ENCODE assay signal across 23 cellular contexts in the genomic region with DNA sequence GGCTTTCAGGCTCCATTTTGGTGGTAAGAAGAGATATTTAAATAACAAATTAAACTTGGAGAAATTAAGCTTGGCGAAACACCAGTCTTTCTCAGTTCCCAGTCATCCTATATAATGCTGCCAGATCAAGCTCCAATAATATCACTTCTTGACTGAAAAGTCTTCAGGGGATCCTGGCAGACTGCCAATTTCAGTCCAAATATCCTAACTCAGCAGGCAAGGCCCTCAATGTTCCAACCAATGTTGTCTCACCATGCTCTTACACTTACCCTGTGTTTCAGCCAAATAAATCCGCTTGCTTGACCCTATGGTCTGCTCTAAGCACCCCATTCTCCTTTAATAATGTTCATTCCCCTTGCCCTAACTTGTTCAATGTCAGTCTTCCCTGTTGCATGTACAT. TPM values are rescaled to one million over a fixed set of nuclear protein-coding genes. Genes with fewer than 3 reads are reported as not detected.
DNase-seq lines count a peak whose midpoint lies in the region; ATAC-seq and TF ChIP-seq lines count a peak whose summit lies in the region.
"Had no signal": no experiment of that assay in that cellular context is flagged by ENCODE, and none has a peak within 500 bp of the region (broad histone marks: within the 10 kb centered on the region; RNA-seq: fewer than 3 reads in every experiment).

No MANE protein-coding gene starts in this region.

- no peak for DNase-seq in left ventricle myocardium inferior
- DNase-seq in Right ventricle myocardium superior, result no peak
- peak; percentile 12 for DNase-seq in NCI-H345 treated with DMSO at 0.1 percent for 48 hours (lab: John Stamatoyannopoulos, UW; ENCODE audit: unreplicated experiment)
- DNase-seq in gastrocnemius medialis, result no peak
- DNase-seq: activated naive CD4-positive, alpha-beta T cell treated with anti-CD3 and anti-CD28 coated beads, Interleukin-2, amount 50 U/mL, for 16 hours; activated T-cell treated with anti-CD3 and anti-CD28 coated beads, Interleukin-2, amount 50 U/mL, for 72 hours; anterior cingulate cortex; effector memory CD8-positive, alpha-beta T cell; KBM-7; left colon; mucosa of descending colon; spleen; stimulated activated CD4-positive, alpha-beta T cell treated with anti-CD3 and anti-CD28 coated beads, Interleukin-4, amount 100 ng/mL, for 4 hours; stimulated activated naive CD8-positive, alpha-beta T cell treated with anti-CD3 and anti-CD28 coated beads, Interleukin-15, amount 100 ng/mL, for 72 hours; transverse colon had no signal

- TF ChIP-seq CTCF in left ventricle myocardium inferior (IDR thresholded peaks at IDR 0.05; ENCODE audit: borderline replicate concordance) (no peak), brain (conservative IDR thresholded peaks at IDR 0.05) (no peak), gastrocnemius medialis (IDR thresholded peaks at IDR 0.05 in 4 of 5, conservative IDR thresholded peaks at IDR 0.05 in 1 of 5) (no peak)

- H3K4me1 ChIP-seq in left ventricle myocardium inferior (peaks cover 55% of the 10 kb centered on the region), gastrocnemius medialis (peaks cover 32 to 35% of the 10 kb centered on the region in 2 donors)
- H3K4me1 ChIP-seq: neural progenitor cell had no signal

- H3K27ac ChIP-seq in left ventricle myocardium inferior (replicated peaks) (peak overlapping the region; percentile 92), gastrocnemius medialis (peak overlapping the region; percentile 83 to 90 (median 85))
- H3K27ac ChIP-seq: esophagus muscularis mucosa, neural progenitor cell, spleen, transverse colon had no signal

- ATAC-seq in Right ventricle myocardium superior (ENCODE audit: poor library complexity) (no peak), gastrocnemius medialis (no peak), HG02970 (IDR thresholded peaks at IDR 0.05; ENCODE audit: low FRiP score, unreplicated experiment) (no peak), HG02884 (IDR thresholded peaks at IDR 0.05; ENCODE audit: unreplicated experiment) (no peak), HG03378 (IDR thresholded peaks at IDR 0.05; ENCODE audit: unreplicated experiment) (no peak)
- ATAC-seq: activated CD4-positive, CD25-positive, alpha-beta regulatory T cell treated with anti-CD3 and anti-CD28 coated beads, Interleukin-2, amount 50 U/mL, for 24 hours; activated T-cell treated with anti-CD3 and anti-CD28 coated beads, Interleukin-2, amount 50 U/mL, for 72 hours; effector memory CD8-positive, alpha-beta T cell; left colon; mucosa of descending colon; stimulated activated naive CD8-positive, alpha-beta T cell treated with anti-CD3 and anti-CD28 coated beads, Interleukin-15, amount 100 ng/mL, for 72 hours had no signal

- H3K4me3 Mint-ChIP-seq in brain, result peak overlapping the region in 2 of 5 experiments; percentile 21 to 63
- H3K4me3 Mint-ChIP-seq: activated T-cell treated with anti-CD3 and anti-CD28 coated beads, Interleukin-2, amount 50 U/mL, for 72 hours; effector memory CD8-positive, alpha-beta T cell; neural progenitor cell; stimulated activated naive CD8-positive, alpha-beta T cell treated with anti-CD3 and anti-CD28 coated beads, Interleukin-15, amount 100 ng/mL, for 72 hours had no signal

- no peak for TF ChIP-seq POLR2A in gastrocnemius medialis (IDR thresholded peaks at IDR 0.05)

- no peaks in the 10 kb centered on the region for H3K36me3 ChIP-seq in left ventricle myocardium inferior
- H3K36me3 ChIP-seq in gastrocnemius medialis, result no peaks in the 10 kb centered on the region
- H3K36me3 ChIP-seq: esophagus muscularis mucosa, neural progenitor cell, spleen, transverse colon had no signal

- H3K4me3 ChIP-seq in left ventricle myocardium inferior (no peak overlapping the region), gastrocnemius medialis (no peak overlapping the region)
- H3K4me3 ChIP-seq: esophagus muscularis mucosa, mucosa of descending colon, neural progenitor cell, spleen, transverse colon had no signal

- peaks cover 15% of the 10 kb centered on the region for H3K36me3 Mint-ChIP-seq in brain
- H3K36me3 Mint-ChIP-seq: CD14-positive monocyte had no signal

- H3K27me3 ChIP-seq in left ventricle myocardium inferior (ENCODE audit: low read depth) (no peaks in the 10 kb centered on the region), gastrocnemius medialis (no peaks in the 10 kb centered on the region)
- H3K27me3 ChIP-seq: esophagus muscularis mucosa, neural progenitor cell, spleen, transverse colon had no signal

- H3K27me3 Mint-ChIP-seq in brain, result peaks cover 8% of the 10 kb centered on the region

- intact Hi-C loops in left ventricle myocardium inferior (cut with micrococcal nuclease), result no loop called here
- intact Hi-C loops in Right ventricle myocardium superior (cut with DNase I), result no loop called here
- intact Hi-C loops in gastrocnemius medialis (cut with DNase I; ENCODE audit: low total_unique reads), result no loop called here

- no peaks in the 10 kb centered on the region for H3K9me3 ChIP-seq in left ventricle myocardium inferior (replicated peaks)
- H3K9me3 ChIP-seq in gastrocnemius medialis, result no peaks in the 10 kb centered on the region
- H3K9me3 ChIP-seq: esophagus muscularis mucosa, mucosa of descending colon, spleen, transverse colon had no signal

- H3K4me1 Mint-ChIP-seq in brain, result peaks cover 43% of the 10 kb centered on the region
- H3K4me1 Mint-ChIP-seq: CD14-positive monocyte, neural progenitor cell had no signal

- in situ Hi-C loops in gastrocnemius medialis (cut with MboI; ENCODE audit: low sequenced_read_pairs in 4 of 4), result loop anchor here (10.0 to 25.0 kb wide), 3 partner anchors 258 to 571 kb away; partner anchors contain the start of gene CCN1 (in 1 of the 4)

- H3K27ac Mint-ChIP-seq in brain, result peak overlapping the region in 4 of 5 experiments; percentile 27 to 46 (median 36)
- H3K27ac Mint-ChIP-seq: activated T-cell treated with anti-CD3 and anti-CD28 coated beads, Interleukin-2, amount 50 U/mL, for 72 hours; effector memory CD8-positive, alpha-beta T cell; neural progenitor cell; stimulated activated naive CD8-positive, alpha-beta T cell treated with anti-CD3 and anti-CD28 coated beads, Interleukin-15, amount 100 ng/mL, for 72 hours had no signal

- no peaks in the 10 kb centered on the region for H3K9me3 Mint-ChIP-seq in brain
- H3K9me3 Mint-ChIP-seq: activated T-cell treated with anti-CD3 and anti-CD28 coated beads, Interleukin-2, amount 50 U/mL, for 72 hours; CD14-positive monocyte; effector memory CD8-positive, alpha-beta T cell; neural progenitor cell; stimulated activated naive CD8-positive, alpha-beta T cell treated with anti-CD3 and anti-CD28 coated beads, Interleukin-15, amount 100 ng/mL, for 72 hours had no signal

RNA-seq across cellular contexts. Expression of gene BCL10, which starts 39.9 kb away (rescaled TPM):
- total RNA-seq in left ventricle myocardium inferior, result 7.8 TPM
- total RNA-seq in Right ventricle myocardium superior, result 7.9 TPM
- polyA plus RNA-seq in brain (ENCODE audit: insufficient read depth, low read depth, low replicate concordance), result 4.5 TPM
- 1 to 10 TPM; 4.3 to 6.4 (median 5.4) TPM for total RNA-seq in gastrocnemius medialis

RNA-seq across cellular contexts. Expression of gene C1orf52, which starts 56.9 kb away (rescaled TPM):
- total RNA-seq in left ventricle myocardium inferior (18.5 TPM), Right ventricle myocardium superior (17.8 TPM), gastrocnemius medialis (10 to 100 TPM; 11.1 to 20.8 (median 16.5) TPM)
- 18.8 TPM for polyA plus RNA-seq in brain (ENCODE audit: insufficient read depth, low read depth, low replicate concordance)
